Comparison of ENCODE assay signal across 18 cellular contexts in the genomic region with DNA sequence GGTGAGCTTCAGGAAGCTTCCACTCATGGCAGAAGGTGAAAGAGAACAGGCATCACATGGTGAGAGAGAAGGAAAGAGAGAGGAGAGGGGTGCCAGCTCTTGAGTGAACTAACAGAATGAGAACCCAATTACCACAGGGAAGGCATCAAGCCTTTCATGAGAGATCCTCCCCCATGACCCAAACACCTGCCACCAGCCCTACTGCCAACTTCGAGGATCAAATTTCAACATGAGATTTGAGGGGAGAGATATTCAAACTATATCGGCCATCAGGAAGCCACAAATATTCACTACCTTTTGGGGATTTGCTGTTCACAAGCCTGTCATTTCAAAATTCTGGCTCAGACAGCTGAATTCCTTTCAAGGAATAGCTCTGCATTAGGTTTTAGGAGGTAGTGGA.
DNase-seq lines count a peak whose midpoint lies in the region; ATAC-seq lines count a peak whose summit lies in the region.
"Had no signal": no experiment of that assay in that cellular context is flagged by ENCODE, and none has a peak within 500 bp of the region (broad histone marks: within the 10 kb centered on the region; RNA-seq: fewer than 3 reads in every experiment).

No MANE protein-coding gene starts in this region.

- no peaks in the 10 kb centered on the region for H3K36me3 ChIP-seq in BLaER1 treated with 17β-estradiol and CSF1 and Interleukin-3, amounts not matched to agents 10 nM and 100 nM
- H3K36me3 ChIP-seq: lower lobe of right lung had no signal

- H3K4me3 ChIP-seq in BLaER1 treated with 17β-estradiol and CSF1 and Interleukin-3, amounts not matched to agents 10 nM and 100 nM: no peak overlapping the region; a peak in 1 of 20 replicates
- H3K4me3 ChIP-seq: GM23338, lower lobe of right lung had no signal

- peak overlapping the region; percentile 36 to 77 (median 66) for H3K4me2 ChIP-seq in BLaER1 treated with 17β-estradiol and CSF1 and Interleukin-3, amounts not matched to agents 10 nM and 100 nM
- H3K4me2 ChIP-seq: GM23338 had no signal

- ATAC-seq in GM21737 (IDR thresholded peaks at IDR 0.05; ENCODE audit: unreplicated experiment): no peak
- no peak for ATAC-seq in HG02840 (IDR thresholded peaks at IDR 0.05; ENCODE audit: low FRiP score, unreplicated experiment)
- ATAC-seq: activated naive CD8-positive, alpha-beta T cell treated with anti-CD3 and anti-CD28 coated beads, Interleukin-2, amount 50 U/mL, for 24 hours; CD8-positive, alpha-beta T cell; GM23338; lower lobe of right lung; right cardiac atrium; T-cell had no signal

- H4K20me1 ChIP-seq in BLaER1 treated with 17β-estradiol and CSF1 and Interleukin-3, amounts not matched to agents 10 nM and 100 nM: no peaks in the 10 kb centered on the region

- peak; percentile 56 for DNase-seq in EH (ENCODE audit: low read depth)
- DNase-seq in NCI-H1105 (lab: John Stamatoyannopoulos, UW): peak; percentile 45
- peak; percentile 53 for DNase-seq in SW480 (ENCODE audit: low spot score)
- no peak for DNase-seq in OCI-M1 (lab: John Stamatoyannopoulos, UW)
- DNase-seq: activated CD4-positive, alpha-beta T cell treated with anti-CD3 and anti-CD28 coated beads, Interleukin-2, amount 10 ng/mL, durations not matched to agents 24 days and 14 days; activated naive CD8-positive, alpha-beta T cell treated with anti-CD3 and anti-CD28 coated beads, Interleukin-2, amount 50 U/mL, for 24 hours; CD8-positive, alpha-beta T cell; islet precursor cell; lower lobe of right lung; NCI-H345; occipital lobe; right cardiac atrium; Right ventricle myocardium superior; T-cell had no signal

- H3K9ac ChIP-seq in BLaER1 treated with 17β-estradiol and CSF1 and Interleukin-3, amounts not matched to agents 10 nM and 100 nM: no peak overlapping the region

- peaks cover 20 to 37% (median 24%) of the 10 kb centered on the region in 10 experiments for H3K4me1 ChIP-seq in BLaER1 treated with 17β-estradiol and CSF1 and Interleukin-3, amounts not matched to agents 10 nM and 100 nM
- H3K4me1 ChIP-seq: lower lobe of right lung had no signal

- H3K27ac ChIP-seq in BLaER1 treated with 17β-estradiol and CSF1 and Interleukin-3, amounts not matched to agents 10 nM and 100 nM: no peak overlapping the region
- H3K27ac ChIP-seq: lower lobe of right lung had no signal

- H3K9me3 ChIP-seq in BLaER1 treated with 17β-estradiol and CSF1 and Interleukin-3, amounts not matched to agents 10 nM and 100 nM (replicated peaks in 1 of 11): no peaks in the 10 kb centered on the region
- H3K9me3 ChIP-seq: lower lobe of right lung had no signal

- no peaks in the 10 kb centered on the region for H3K27me3 ChIP-seq in BLaER1 treated with 17β-estradiol and CSF1 and Interleukin-3, amounts not matched to agents 10 nM and 100 nM
